Comparison of ENCODE assay signal across 18 cellular contexts in genomic region chr2:123165616-123166015, GRCh38.
DNase-seq lines count a peak whose midpoint lies in the region; ATAC-seq, FAIRE-seq and TF ChIP-seq lines count a peak whose summit lies in the region.
"Had no signal": no experiment of that assay in that cellular context is flagged by ENCODE, and none has a peak within 500 bp of the region (broad histone marks: within the 10 kb centered on the region; RNA-seq: fewer than 3 reads in every experiment).

No MANE protein-coding gene starts in this region.

- FAIRE-seq in urothelium cell line (lab: Jason Lieb, UNC) = no peak
- FAIRE-seq: G401.6, GM12891, HepG2 had no signal

- H3K36me3 ChIP-seq in MG63 = no peaks in the 10 kb centered on the region
- H3K36me3 ChIP-seq: BLaER1 treated with 17β-estradiol and CSF1 and Interleukin-3, amounts not matched to agents 10 nM and 100 nM; HAP-1 had no signal

- peak; percentile 85 for DNase-seq in ELR (ENCODE audit: low read depth)
- DNase-seq in MG63 = peak; percentile 71
- peak; percentile 23 for DNase-seq in choroid plexus epithelial cell (ENCODE audit: low read depth)
- no peak for DNase-seq in NCI-H1417 (lab: John Stamatoyannopoulos, UW)
- DNase-seq in amniotic stem cell (lab: John Stamatoyannopoulos, UW) = no peak
- no peak for DNase-seq in urothelium cell line (ENCODE audit: low spot score)
- DNase-seq: 8988T; Calu3; CD8-positive, alpha-beta T cell; DMS79 treated with DMSO at 0.1 percent for 48 hours; EL; GM23248 had no signal

- H3K4me3 ChIP-seq in MG63 (no peak overlapping the region), choroid plexus epithelial cell (ENCODE audit: low read depth, low read length) (no peak overlapping the region)
- H3K4me3 ChIP-seq: BLaER1 treated with 17β-estradiol and CSF1 and Interleukin-3, amounts not matched to agents 10 nM and 100 nM; GM23248; HAP-1 had no signal

- no peaks in the 10 kb centered on the region for H3K27me3 ChIP-seq in MG63
- H3K27me3 ChIP-seq: BLaER1 treated with 17β-estradiol and CSF1 and Interleukin-3, amounts not matched to agents 10 nM and 100 nM had no signal

- peaks cover 3% of the 10 kb centered on the region; the same call in 1 of the 2 replicates for H3K9me3 ChIP-seq in MG63
- H3K9me3 ChIP-seq: HAP-1 had no signal

- no peak for TF ChIP-seq CTCF in choroid plexus epithelial cell (conservative IDR thresholded peaks at IDR 0.05; ENCODE audit: low read depth, low read length)

- ATAC-seq in GM19023 (IDR thresholded peaks at IDR 0.05; ENCODE audit: unreplicated experiment) = no peak
- ATAC-seq: CD8-positive, alpha-beta T cell; HepG2 had no signal

Comparison
In these comparisons a context has a peak if more than half of its experiments do, and no peak if none do; other contexts are left out.
1. DNase-seq: peak in ELR (single experiment), MG63 (single experiment) and choroid plexus epithelial cell (single experiment); none in NCI-H1417 (0 of 3), amniotic stem cell (single experiment) and urothelium cell line (single experiment).